ENCODE assay signal across 11 cellular contexts in genomic region chr5:87151547-87151946, GRCh38.
A peak's percentile ranks its signal among the peaks of the same experiment; 100 is the strongest.
DNase-seq lines count a peak whose midpoint lies in the region; ATAC-seq and FAIRE-seq lines count a peak whose summit lies in the region.
"Had no signal": no experiment of that assay in that cellular context is flagged by ENCODE, and none has a peak within 500 bp of the region (broad histone marks: within the 10 kb centered on the region; RNA-seq: fewer than 3 reads in every experiment).

No MANE protein-coding gene starts in this region.

- no peaks in the 10 kb centered on the region for H3K36me3 Mint-ChIP-seq in activated T-cell treated with anti-CD3 and anti-CD28 coated beads, Interleukin-2, amount 50 U/mL, for 72 hours (ENCODE audit: insufficient read depth in 2 of 2)
- H3K36me3 Mint-ChIP-seq: activated naive CD8-positive, alpha-beta T cell treated with anti-CD3 and anti-CD28 coated beads for 36 hours; IgD-negative memory B cell had no signal

- peak overlapping the region; percentile 19 for H3K27ac Mint-ChIP-seq in activated T-cell treated with anti-CD3 and anti-CD28 coated beads, Interleukin-2, amount 50 U/mL, for 72 hours
- H3K27ac Mint-ChIP-seq: activated naive CD8-positive, alpha-beta T cell treated with anti-CD3 and anti-CD28 coated beads for 36 hours; IgD-negative memory B cell had no signal

- H3K4me3 Mint-ChIP-seq in activated T-cell treated with anti-CD3 and anti-CD28 coated beads, Interleukin-2, amount 50 U/mL, for 72 hours: no peak overlapping the region
- H3K4me3 Mint-ChIP-seq: activated naive CD8-positive, alpha-beta T cell treated with anti-CD3 and anti-CD28 coated beads for 36 hours; IgD-negative memory B cell had no signal

- H3K4me1 Mint-ChIP-seq in activated T-cell treated with anti-CD3 and anti-CD28 coated beads, Interleukin-2, amount 50 U/mL, for 72 hours (ENCODE audit: low read depth): peaks cover 7% of the 10 kb centered on the region

- no peaks in the 10 kb centered on the region for H3K27me3 Mint-ChIP-seq in activated T-cell treated with anti-CD3 and anti-CD28 coated beads, Interleukin-2, amount 50 U/mL, for 72 hours (ENCODE audit: low read depth)
- H3K27me3 Mint-ChIP-seq: activated naive CD8-positive, alpha-beta T cell treated with anti-CD3 and anti-CD28 coated beads for 36 hours had no signal

- H3K9me3 Mint-ChIP-seq in activated T-cell treated with anti-CD3 and anti-CD28 coated beads, Interleukin-2, amount 50 U/mL, for 72 hours: no peaks in the 10 kb centered on the region
- H3K9me3 Mint-ChIP-seq: activated naive CD8-positive, alpha-beta T cell treated with anti-CD3 and anti-CD28 coated beads for 36 hours; IgD-negative memory B cell had no signal

- no peak for FAIRE-seq in urothelium cell line (lab: Jason Lieb, UNC)

- no peak for DNase-seq in activated T-cell treated with anti-CD3 and anti-CD28 coated beads, Interleukin-2, amount 50 U/mL, for 72 hours
- no peak for DNase-seq in activated T-cell treated with anti-CD3 and anti-CD28 coated beads, Interleukin-2, amount 50 U/mL, for 48 hours
- DNase-seq in MV-4-11 (lab: John Stamatoyannopoulos, UW): peak; percentile 43
- peak; percentile 85 for DNase-seq in dermis blood vessel endothelial cell
- DNase-seq in urothelium cell line (ENCODE audit: low spot score): peak; percentile 20
- DNase-seq in 8988T: no peak
- DNase-seq in NCI-H524 (lab: John Stamatoyannopoulos, UW): no peak
- DNase-seq in NCI-H2107 (lab: John Stamatoyannopoulos, UW): no peak
- DNase-seq: activated naive CD8-positive, alpha-beta T cell treated with anti-CD3 and anti-CD28 coated beads for 36 hours; BE2C had no signal

- no peak for ATAC-seq in activated T-cell treated with anti-CD3 and anti-CD28 coated beads, Interleukin-2, amount 50 U/mL, for 72 hours (replicated peaks in 1 of 2)

Comparison
In these comparisons a context has a peak if more than half of its experiments do, and no peak if none do; other contexts are left out.
1. DNase-seq: peak in MV-4-11 (single experiment), dermis blood vessel endothelial cell (single experiment) and urothelium cell line (single experiment); none in activated T-cell treated with anti-CD3 and anti-CD28 coated beads, Interleukin-2, amount 50 U/mL, for 72 hours (0 of 2), activated T-cell treated with anti-CD3 and anti-CD28 coated beads, Interleukin-2, amount 50 U/mL, for 48 hours (0 of 2), 8988T (single experiment), NCI-H524 (0 of 2) and NCI-H2107 (single experiment).